Comparison of ENCODE assay signal across 1 cellular context in genomic region chr2:225122582-225123486, GRCh38.
TF ChIP-seq lines count a peak whose summit lies in the region.

No MANE protein-coding gene starts in this region.

TF ChIP-seq in K562, 482 proteins besides CTCF, POLR2A, EP300 and RAD21 (continued from another document):
- TF ChIP-seq ZNF512 (tag; IDR thresholded peaks at IDR 0.05) = peak; percentile 59
- TF ChIP-seq ZNF407 (IDR thresholded peaks at IDR 0.05; ENCODE audit: low read depth) = no peak
- TF ChIP-seq COPS2 (conservative IDR thresholded peaks at IDR 0.05) = no peak
- TF ChIP-seq HNRNPK (IDR thresholded peaks at IDR 0.05; ENCODE audit: low read depth, low read length, poor library complexity, severe bottlenecking) = peak; percentile 31
- TF ChIP-seq PCBP2 (IDR thresholded peaks at IDR 0.05; ENCODE audit: low read depth, low read length, poor library complexity, severe bottlenecking) = peak; percentile 74
- TF ChIP-seq POU5F1 (IDR thresholded peaks at IDR 0.05; ENCODE audit: borderline replicate concordance, low read depth, low read length, partially characterized antibody) = no peak
- TF ChIP-seq ZNF133 (CRISPR knock-in tag; IDR thresholded peaks at IDR 0.05) = no peak
- TF ChIP-seq MED1 (CRISPR knock-in tag; IDR thresholded peaks at IDR 0.05; ENCODE audit: borderline replicate concordance) = no peak
- TF ChIP-seq, protein P1, sequence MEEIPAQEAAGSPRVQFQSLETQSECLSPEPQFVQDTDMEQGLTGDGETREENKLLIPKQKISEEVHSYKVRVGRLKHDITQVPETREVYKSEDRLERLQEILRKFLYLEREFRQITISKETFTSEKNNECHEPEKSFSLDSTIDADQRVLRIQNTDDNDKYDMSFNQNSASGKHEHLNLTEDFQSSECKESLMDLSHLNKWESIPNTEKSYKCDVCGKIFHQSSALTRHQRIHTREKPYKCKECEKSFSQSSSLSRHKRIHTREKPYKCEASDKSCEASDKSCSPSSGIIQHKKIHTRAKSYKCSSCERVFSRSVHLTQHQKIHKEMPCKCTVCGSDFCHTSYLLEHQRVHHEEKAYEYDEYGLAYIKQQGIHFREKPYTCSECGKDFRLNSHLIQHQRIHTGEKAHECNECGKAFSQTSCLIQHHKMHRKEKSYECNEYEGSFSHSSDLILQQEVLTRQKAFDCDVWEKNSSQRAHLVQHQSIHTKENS (CRISPR knock-in tag; IDR thresholded peaks at IDR 0.05) = no peak
- no peak for TF ChIP-seq ELF2 (CRISPR knock-in tag; IDR thresholded peaks at IDR 0.05)
- TF ChIP-seq SP2 (IDR thresholded peaks at IDR 0.05; ENCODE audit: extremely low read depth, low read depth, low read length, poor library complexity, severe bottlenecking) = no peak
- TF ChIP-seq GTF2E2 (tag; IDR thresholded peaks at IDR 0.05) = no peak
